In the genomic region with DNA sequence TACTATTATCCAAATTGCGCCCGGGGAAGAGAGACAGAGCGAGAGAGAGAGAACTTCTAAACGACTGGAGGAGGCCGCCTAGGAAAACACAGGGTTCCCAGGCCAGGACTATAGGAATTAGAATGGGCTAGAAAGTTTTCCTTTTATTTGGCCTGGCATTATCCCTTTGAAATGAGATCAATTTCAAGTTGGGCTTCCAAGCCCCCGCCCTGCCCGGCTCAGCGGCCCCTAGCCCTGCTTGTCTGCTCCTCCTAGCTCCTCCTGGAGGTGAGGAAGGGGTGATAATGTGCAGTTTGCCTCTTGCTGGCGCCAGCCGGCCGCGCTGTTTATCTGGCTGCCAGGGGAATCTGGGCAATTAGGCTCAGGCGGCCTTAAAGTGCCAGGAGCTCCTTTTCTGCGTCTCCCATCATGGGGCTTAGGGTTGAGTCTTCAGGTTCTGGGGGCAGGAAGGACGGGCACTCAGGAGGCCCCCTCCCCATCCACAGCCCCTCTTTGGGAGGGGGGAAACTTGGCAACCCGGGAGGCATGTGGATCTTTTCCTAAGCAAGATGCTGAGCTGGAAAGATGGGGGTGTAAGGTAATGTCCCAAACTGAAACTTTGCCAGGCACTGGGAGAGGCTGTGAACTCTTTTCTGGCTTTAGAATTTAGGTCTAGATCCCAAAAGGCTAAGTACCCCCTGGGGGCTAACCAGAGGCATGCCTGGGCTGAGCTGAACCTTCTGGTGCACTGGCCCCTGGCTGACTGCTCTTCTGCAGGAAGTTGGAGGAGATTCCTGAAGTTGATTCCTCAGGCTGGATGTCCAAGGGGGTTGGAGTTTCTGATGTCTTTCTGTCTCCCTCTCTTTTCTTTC, we compare ENCODE assay signal across 1 cellular context.
TF ChIP-seq lines count a peak whose summit lies in the region.

No MANE protein-coding gene starts in this region.

TF ChIP-seq in HEK293, 187 proteins besides CTCF, POLR2A, EP300 and RAD21 (continued from another document and continues in another):
- TF ChIP-seq KLF10 (tag by site-specific recombination; IDR thresholded peaks at IDR 0.05) (no peak), ZNF768 (tag by site-specific recombination; IDR thresholded peaks at IDR 0.05) (no peak), ZNF610 (tag by site-specific recombination; IDR thresholded peaks at IDR 0.05; ENCODE audit: borderline replicate concordance) (no peak), ZFP41 (tag by site-specific recombination; IDR thresholded peaks at IDR 0.05; ENCODE audit: borderline replicate concordance) (no peak), HOXA7 (CRISPR knock-in tag; IDR thresholded peaks at IDR 0.05; ENCODE audit: borderline replicate concordance) (no peak), ZNF302 (tag by site-specific recombination; IDR thresholded peaks at IDR 0.05; ENCODE audit: low read depth) (no peak), ZNF585B (tag by site-specific recombination; IDR thresholded peaks at IDR 0.05) (no peak), EGR2 (tag by site-specific recombination; IDR thresholded peaks at IDR 0.05; ENCODE audit: low read depth) (no peak), ZNF558 (tag by site-specific recombination; IDR thresholded peaks at IDR 0.05) (no peak), SCRT2 (tag by site-specific recombination; IDR thresholded peaks at IDR 0.05) (no peak), ZNF138 (tag by site-specific recombination; IDR thresholded peaks at IDR 0.05; ENCODE audit: borderline replicate concordance) (no peak), ZNF423 (tag by site-specific recombination; IDR thresholded peaks at IDR 0.05) (no peak), ZNF548 (tag by site-specific recombination; IDR thresholded peaks at IDR 0.05) (no peak), ZNF366 (tag by site-specific recombination; conservative IDR thresholded peaks at IDR 0.05) (peak; percentile 65), ZNF785 (tag by site-specific recombination; IDR thresholded peaks at IDR 0.05) (no peak), ZNF48 (tag by site-specific recombination; IDR thresholded peaks at IDR 0.05) (no peak), ZNF354C (tag by site-specific recombination; IDR thresholded peaks at IDR 0.05; ENCODE audit: borderline replicate concordance, low read depth) (no peak), ZNF416 (tag by site-specific recombination; IDR thresholded peaks at IDR 0.05) (peak; percentile 96), ZNF16 (tag by site-specific recombination; IDR thresholded peaks at IDR 0.05; ENCODE audit: low read depth) (no peak), ZNF157 (tag by site-specific recombination; IDR thresholded peaks at IDR 0.05) (no peak)
- TF ChIP-seq, protein P1, sequence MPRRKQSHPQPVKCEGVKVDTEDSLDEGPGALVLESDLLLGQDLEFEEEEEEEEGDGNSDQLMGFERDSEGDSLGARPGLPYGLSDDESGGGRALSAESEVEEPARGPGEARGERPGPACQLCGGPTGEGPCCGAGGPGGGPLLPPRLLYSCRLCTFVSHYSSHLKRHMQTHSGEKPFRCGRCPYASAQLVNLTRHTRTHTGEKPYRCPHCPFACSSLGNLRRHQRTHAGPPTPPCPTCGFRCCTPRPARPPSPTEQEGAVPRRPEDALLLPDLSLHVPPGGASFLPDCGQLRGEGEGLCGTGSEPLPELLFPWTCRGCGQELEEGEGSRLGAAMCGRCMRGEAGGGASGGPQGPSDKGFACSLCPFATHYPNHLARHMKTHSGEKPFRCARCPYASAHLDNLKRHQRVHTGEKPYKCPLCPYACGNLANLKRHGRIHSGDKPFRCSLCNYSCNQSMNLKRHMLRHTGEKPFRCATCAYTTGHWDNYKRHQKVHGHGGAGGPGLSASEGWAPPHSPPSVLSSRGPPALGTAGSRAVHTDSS (tag by site-specific recombination; IDR thresholded peaks at IDR 0.05), result no peak
- TF ChIP-seq, protein P2, sequence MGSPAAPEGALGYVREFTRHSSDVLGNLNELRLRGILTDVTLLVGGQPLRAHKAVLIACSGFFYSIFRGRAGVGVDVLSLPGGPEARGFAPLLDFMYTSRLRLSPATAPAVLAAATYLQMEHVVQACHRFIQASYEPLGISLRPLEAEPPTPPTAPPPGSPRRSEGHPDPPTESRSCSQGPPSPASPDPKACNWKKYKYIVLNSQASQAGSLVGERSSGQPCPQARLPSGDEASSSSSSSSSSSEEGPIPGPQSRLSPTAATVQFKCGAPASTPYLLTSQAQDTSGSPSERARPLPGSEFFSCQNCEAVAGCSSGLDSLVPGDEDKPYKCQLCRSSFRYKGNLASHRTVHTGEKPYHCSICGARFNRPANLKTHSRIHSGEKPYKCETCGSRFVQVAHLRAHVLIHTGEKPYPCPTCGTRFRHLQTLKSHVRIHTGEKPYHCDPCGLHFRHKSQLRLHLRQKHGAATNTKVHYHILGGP (tag by site-specific recombination; IDR thresholded peaks at IDR 0.05), result no peak
- TF ChIP-seq, protein P3, sequence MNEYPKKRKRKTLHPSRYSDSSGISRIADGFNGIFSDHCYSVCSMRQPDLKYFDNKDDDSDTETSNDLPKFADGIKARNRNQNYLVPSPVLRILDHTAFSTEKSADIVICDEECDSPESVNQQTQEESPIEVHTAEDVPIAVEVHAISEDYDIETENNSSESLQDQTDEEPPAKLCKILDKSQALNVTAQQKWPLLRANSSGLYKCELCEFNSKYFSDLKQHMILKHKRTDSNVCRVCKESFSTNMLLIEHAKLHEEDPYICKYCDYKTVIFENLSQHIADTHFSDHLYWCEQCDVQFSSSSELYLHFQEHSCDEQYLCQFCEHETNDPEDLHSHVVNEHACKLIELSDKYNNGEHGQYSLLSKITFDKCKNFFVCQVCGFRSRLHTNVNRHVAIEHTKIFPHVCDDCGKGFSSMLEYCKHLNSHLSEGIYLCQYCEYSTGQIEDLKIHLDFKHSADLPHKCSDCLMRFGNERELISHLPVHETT (tag by site-specific recombination; IDR thresholded peaks at IDR 0.05), result no peak
- TF ChIP-seq, protein P4, sequence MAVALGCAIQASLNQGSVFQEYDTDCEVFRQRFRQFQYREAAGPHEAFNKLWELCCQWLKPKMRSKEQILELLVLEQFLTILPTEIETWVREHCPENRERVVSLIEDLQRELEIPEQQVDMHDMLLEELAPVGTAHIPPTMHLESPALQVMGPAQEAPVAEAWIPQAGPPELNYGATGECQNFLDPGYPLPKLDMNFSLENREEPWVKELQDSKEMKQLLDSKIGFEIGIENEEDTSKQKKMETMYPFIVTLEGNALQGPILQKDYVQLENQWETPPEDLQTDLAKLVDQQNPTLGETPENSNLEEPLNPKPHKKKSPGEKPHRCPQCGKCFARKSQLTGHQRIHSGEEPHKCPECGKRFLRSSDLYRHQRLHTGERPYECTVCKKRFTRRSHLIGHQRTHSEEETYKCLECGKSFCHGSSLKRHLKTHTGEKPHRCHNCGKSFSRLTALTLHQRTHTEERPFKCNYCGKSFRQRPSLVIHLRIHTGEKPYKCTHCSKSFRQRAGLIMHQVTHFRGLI (tag by site-specific recombination; IDR thresholded peaks at IDR 0.05), result peak; percentile 95
- TF ChIP-seq, protein P5, sequence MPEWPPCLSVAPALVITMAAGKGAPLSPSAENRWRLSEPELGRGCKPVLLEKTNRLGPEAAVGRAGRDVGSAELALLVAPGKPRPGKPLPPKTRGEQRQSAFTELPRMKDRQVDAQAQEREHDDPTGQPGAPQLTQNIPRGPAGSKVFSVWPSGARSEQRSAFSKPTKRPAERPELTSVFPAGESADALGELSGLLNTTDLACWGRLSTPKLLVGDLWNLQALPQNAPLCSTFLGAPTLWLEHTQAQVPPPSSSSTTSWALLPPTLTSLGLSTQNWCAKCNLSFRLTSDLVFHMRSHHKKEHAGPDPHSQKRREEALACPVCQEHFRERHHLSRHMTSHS (tag by site-specific recombination; IDR thresholded peaks at IDR 0.05), result no peak
- TF ChIP-seq, protein P6, sequence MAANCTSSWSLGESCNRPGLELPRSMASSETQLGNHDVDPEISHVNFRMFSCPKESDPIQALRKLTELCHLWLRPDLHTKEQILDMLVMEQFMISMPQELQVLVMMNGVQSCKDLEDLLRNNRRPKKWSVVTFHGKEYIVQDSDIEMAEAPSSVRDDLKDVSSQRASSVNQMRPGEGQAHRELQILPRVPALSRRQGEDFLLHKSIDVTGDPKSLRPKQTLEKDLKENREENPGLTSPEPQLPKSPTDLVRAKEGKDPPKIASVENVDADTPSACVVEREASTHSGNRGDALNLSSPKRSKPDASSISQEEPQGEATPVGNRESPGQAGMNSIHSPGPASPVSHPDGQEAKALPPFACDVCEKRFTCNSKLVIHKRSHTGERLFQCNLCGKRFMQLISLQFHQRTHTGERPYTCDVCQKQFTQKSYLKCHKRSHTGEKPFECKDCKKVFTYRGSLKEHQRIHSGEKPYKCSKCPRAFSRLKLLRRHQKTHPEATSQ (tag by site-specific recombination; IDR thresholded peaks at IDR 0.05), result no peak
- TF ChIP-seq, protein P7, sequence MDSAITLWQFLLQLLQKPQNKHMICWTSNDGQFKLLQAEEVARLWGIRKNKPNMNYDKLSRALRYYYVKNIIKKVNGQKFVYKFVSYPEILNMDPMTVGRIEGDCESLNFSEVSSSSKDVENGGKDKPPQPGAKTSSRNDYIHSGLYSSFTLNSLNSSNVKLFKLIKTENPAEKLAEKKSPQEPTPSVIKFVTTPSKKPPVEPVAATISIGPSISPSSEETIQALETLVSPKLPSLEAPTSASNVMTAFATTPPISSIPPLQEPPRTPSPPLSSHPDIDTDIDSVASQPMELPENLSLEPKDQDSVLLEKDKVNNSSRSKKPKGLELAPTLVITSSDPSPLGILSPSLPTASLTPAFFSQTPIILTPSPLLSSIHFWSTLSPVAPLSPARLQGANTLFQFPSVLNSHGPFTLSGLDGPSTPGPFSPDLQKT (IDR thresholded peaks at IDR 0.05; ENCODE audit: borderline replicate concordance, low read depth, low read length), result no peak
- TF ChIP-seq, protein P8, sequence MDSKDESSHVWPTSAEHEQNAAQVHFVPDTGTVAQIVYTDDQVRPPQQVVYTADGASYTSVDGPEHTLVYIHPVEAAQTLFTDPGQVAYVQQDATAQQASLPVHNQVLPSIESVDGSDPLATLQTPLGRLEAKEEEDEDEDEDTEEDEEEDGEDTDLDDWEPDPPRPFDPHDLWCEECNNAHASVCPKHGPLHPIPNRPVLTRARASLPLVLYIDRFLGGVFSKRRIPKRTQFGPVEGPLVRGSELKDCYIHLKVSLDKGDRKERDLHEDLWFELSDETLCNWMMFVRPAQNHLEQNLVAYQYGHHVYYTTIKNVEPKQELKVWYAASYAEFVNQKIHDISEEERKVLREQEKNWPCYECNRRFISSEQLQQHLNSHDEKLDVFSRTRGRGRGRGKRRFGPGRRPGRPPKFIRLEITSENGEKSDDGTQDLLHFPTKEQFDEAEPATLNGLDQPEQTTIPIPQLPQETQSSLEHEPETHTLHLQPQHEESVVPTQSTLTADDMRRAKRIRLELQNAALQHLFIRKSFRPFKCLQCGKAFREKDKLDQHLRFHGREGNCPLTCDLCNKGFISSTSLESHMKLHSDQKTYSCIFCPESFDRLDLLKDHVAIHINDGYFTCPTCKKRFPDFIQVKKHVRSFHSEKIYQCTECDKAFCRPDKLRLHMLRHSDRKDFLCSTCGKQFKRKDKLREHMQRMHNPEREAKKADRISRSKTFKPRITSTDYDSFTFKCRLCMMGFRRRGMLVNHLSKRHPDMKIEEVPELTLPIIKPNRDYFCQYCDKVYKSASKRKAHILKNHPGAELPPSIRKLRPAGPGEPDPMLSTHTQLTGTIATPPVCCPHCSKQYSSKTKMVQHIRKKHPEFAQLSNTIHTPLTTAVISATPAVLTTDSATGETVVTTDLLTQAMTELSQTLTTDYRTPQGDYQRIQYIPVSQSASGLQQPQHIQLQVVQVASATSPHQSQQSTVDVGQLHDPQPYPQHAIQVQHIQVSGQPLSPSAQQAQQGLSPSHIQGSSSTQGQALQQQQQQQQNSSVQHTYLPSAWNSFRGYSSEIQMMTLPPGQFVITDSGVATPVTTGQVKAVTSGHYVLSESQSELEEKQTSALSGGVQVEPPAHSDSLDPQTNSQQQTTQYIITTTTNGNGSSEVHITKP (tag by site-specific recombination; IDR thresholded peaks at IDR 0.05), result peak; percentile 41
- TF ChIP-seq, protein P9, sequence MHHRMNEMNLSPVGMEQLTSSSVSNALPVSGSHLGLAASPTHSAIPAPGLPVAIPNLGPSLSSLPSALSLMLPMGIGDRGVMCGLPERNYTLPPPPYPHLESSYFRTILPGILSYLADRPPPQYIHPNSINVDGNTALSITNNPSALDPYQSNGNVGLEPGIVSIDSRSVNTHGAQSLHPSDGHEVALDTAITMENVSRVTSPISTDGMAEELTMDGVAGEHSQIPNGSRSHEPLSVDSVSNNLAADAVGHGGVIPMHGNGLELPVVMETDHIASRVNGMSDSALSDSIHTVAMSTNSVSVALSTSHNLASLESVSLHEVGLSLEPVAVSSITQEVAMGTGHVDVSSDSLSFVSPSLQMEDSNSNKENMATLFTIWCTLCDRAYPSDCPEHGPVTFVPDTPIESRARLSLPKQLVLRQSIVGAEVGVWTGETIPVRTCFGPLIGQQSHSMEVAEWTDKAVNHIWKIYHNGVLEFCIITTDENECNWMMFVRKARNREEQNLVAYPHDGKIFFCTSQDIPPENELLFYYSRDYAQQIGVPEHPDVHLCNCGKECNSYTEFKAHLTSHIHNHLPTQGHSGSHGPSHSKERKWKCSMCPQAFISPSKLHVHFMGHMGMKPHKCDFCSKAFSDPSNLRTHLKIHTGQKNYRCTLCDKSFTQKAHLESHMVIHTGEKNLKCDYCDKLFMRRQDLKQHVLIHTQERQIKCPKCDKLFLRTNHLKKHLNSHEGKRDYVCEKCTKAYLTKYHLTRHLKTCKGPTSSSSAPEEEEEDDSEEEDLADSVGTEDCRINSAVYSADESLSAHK (tag by site-specific recombination; IDR thresholded peaks at IDR 0.05), result no peak
- TF ChIP-seq, protein P10, sequence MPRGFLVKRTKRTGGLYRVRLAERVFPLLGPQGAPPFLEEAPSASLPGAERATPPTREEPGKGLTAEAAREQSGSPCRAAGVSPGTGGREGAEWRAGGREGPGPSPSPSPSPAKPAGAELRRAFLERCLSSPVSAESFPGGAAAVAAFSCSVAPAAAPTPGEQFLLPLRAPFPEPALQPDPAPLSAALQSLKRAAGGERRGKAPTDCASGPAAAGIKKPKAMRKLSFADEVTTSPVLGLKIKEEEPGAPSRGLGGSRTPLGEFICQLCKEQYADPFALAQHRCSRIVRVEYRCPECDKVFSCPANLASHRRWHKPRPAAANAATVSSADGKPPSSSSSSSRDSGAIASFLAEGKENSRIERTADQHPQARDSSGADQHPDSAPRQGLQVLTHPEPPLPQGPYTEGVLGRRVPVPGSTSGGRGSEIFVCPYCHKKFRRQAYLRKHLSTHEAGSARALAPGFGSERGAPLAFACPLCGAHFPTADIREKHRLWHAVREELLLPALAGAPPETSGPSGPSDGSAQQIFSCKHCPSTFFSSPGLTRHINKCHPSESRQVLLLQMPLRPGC (tag by site-specific recombination; IDR thresholded peaks at IDR 0.05), result no peak
- TF ChIP-seq, protein P11, sequence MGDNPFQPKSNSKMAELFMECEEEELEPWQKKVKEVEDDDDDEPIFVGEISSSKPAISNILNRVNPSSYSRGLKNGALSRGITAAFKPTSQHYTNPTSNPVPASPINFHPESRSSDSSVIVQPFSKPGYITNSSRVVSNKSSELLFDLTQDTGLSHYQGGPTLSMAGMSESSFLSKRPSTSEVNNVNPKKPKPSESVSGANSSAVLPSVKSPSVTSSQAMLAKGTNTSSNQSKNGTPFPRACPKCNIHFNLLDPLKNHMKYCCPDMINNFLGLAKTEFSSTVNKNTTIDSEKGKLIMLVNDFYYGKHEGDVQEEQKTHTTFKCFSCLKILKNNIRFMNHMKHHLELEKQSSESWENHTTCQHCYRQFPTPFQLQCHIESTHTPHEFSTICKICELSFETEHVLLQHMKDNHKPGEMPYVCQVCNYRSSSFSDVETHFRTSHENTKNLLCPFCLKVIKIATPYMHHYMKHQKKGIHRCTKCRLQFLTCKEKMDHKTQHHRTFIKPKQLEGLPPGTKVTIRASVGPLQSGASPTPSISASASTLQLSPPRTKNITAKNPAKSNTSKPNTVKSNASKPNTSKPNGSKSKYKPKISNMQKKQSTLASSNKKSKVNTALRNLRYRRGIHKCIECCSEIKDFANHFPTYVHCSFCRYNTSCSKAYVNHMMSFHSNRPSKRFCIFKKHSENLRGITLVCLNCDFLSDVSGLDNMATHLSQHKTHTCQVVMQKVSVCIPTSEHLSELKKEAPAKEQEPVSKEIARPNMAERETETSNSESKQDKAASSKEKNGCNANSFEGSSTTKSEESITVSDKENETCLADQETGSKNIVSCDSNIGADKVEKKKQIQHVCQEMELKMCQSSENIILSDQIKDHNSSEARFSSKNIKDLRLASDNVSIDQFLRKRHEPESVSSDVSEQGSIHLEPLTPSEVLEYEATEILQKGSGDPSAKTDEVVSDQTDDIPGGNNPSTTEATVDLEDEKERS (tag by site-specific recombination; IDR thresholded peaks at IDR 0.05), result no peak
